ENCODE assay signal across 8 cellular contexts in genomic region chr7:7640221-7641128, GRCh38. TPM values are rescaled to one million over a fixed set of nuclear protein-coding genes. Genes with fewer than 3 reads are reported as not detected.
DNase-seq lines count a peak whose midpoint lies in the region; ATAC-seq and TF ChIP-seq lines count a peak whose summit lies in the region.

UMAD1 (plus strand) TSS chr7:7640752; CDS start chr7:7673372, 32,620 bp downstream.

- H3K4me1 Mint-ChIP-seq in IgD-negative memory B cell: peaks cover 11 to 34% (median 19%) of the 10 kb centered on the region in 3 donors

- H3K9me3 Mint-ChIP-seq in IgD-negative memory B cell: no peaks in the 10 kb centered on the region

- peak within 1 kb of the TSS; percentile 84 to 99 (median 99) for H3K27ac Mint-ChIP-seq in IgD-negative memory B cell

- no peaks in the 10 kb centered on the region for H3K27me3 ChIP-seq in mononuclear cell (ENCODE audit: insufficient read depth, low read length)

- no peaks in the 10 kb centered on the region for H3K27me3 Mint-ChIP-seq in IgD-negative memory B cell

- H3K4me3 ChIP-seq in epithelial cell of esophagus (ENCODE audit: low read length) (peak within 1 kb of the TSS; percentile 95), mononuclear cell (ENCODE audit: low read length) (peak within 1 kb of the TSS; percentile 92)

- ATAC-seq in GM21529 (IDR thresholded peaks at IDR 0.05; ENCODE audit: unreplicated experiment): peak; percentile 96

- H3K4me3 Mint-ChIP-seq in IgD-negative memory B cell: peak within 1 kb of the TSS; percentile 86 to 98 (median 96)

- TF ChIP-seq CTCF in epithelial cell of esophagus (IDR thresholded peaks at IDR 0.05; ENCODE audit: insufficient read depth, low read depth, low read length, missing control alignments): no peak

- H3K4me1 ChIP-seq in mononuclear cell (ENCODE audit: insufficient read depth, low read length): peaks cover 22% of the 10 kb centered on the region

- H3K9me3 ChIP-seq in mononuclear cell (ENCODE audit: low read depth, low read length): no peaks in the 10 kb centered on the region

- peaks cover 10% of the 10 kb centered on the region for H3K36me3 Mint-ChIP-seq in IgD-negative memory B cell

- DNase-seq in DMS 273 treated with DMSO at 0.1 percent for 48 hours (lab: John Stamatoyannopoulos, UW) (peak; percentile 100), OCI-M2 (lab: John Stamatoyannopoulos, UW; ENCODE audit: unreplicated experiment) (peak; percentile 79), activated T-cell treated with anti-CD3 and anti-CD28 coated beads for 4 hours (peak; percentile 94), epithelial cell of esophagus (ENCODE audit: low read depth) (peak; percentile 100)
- DNase-seq in stimulated activated CD8-positive, alpha-beta memory T cell treated with anti-CD3 and anti-CD28 coated beads, Interleukin-4, amount 100 ng/mL, for 1 hour (ENCODE audit: low read depth in 2 of 2, low spot score in 1 of 2): peak; percentile 92 to 97

RNA-seq across cellular contexts. Expression of gene UMAD1, which starts in this region (rescaled TPM):
- polyA plus RNA-seq in IgD-negative memory B cell: 26.0 TPM
- total RNA-seq in mononuclear cell: 8.2 TPM

Comparison
In these comparisons a context has a peak if more than half of its experiments do, and no peak if none do; other contexts are left out.
1. Peak in every context shown above with its lines: DNase-seq, ATAC-seq and H3K4me3 ChIP-seq.